8 cellular contexts compared by ENCODE assay signal in the genomic region with DNA sequence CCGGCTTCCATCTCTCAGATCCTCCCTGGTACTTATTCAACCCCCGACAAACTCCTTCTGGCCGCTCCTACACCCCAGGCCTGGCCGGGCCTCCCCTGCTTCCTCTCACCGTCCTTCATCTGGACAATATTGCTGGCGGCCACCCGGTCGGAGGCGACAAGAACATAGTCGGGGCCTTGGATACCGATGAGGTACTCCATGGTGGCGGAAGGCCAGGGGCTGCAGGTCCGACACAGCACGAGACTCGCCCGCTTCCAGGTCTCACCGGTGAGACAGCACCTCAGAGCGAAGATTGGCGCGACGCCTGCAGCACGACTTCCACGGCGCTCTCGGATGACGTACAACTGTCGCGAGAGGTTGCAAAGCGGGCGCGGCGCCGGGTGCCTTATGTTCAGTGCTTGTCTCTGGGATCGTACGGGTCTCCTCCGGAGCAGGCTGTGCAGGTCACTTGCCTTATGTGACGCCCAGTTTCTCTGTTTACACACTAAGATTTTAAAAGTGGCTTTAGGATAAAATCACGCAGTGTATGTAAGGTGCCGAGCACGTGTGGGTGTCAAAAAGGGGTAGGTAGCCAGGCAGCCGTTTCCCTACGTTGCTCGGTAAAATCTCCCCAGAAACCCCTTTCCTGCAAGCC. TPM values are rescaled to one million over a fixed set of nuclear protein-coding genes. Genes with fewer than 3 reads are reported as not detected.
A peak's percentile ranks its signal among the peaks of the same experiment; 100 is the strongest.
DNase-seq lines count a peak whose midpoint lies in the region; ATAC-seq, FAIRE-seq and TF ChIP-seq lines count a peak whose summit lies in the region.

A gene (minus strand): TSS at position 294 of the 634 bp plus-strand sequence. CDS start 94 bp downstream, at position 200.

- TF ChIP-seq POLR2A in HCT116 (IDR thresholded peaks at IDR 0.05; ENCODE audit: borderline replicate concordance, extremely low read depth, insufficient read depth, insufficient read length), result peak; percentile 96

- peaks cover 0 to 13% of the 10 kb centered on the region in 2 experiments; a peak in 1 of 4 replicates for H3K36me3 ChIP-seq in HCT116 (ENCODE audit: control insufficient read depth in 1 of 2, insufficient read depth in 2 of 2, low read length in 2 of 2)
- peaks cover 19% of the 10 kb centered on the region for H3K36me3 ChIP-seq in SJSA1
- H3K36me3 ChIP-seq in neural cell (ENCODE audit: insufficient read depth, low read length), result no peaks in the 10 kb centered on the region

- H3K27ac ChIP-seq in HCT116 (ENCODE audit: low read depth, low read length) (peak within 1 kb of the TSS; percentile 89), SJSA1 (peak within 1 kb of the TSS; percentile 85), neural cell (ENCODE audit: low read length) (peak within 1 kb of the TSS; percentile 89)

- peak within 1 kb of the TSS; percentile 100 for H3K4me3 Mint-ChIP-seq in stimulated activated naive CD8-positive, alpha-beta T cell treated with anti-CD3 and anti-CD28 coated beads, Interleukin-15, amount 100 ng/mL, for 72 hours

- peaks cover 5% of the 10 kb centered on the region; the same call in 1 of the 2 replicates for H3K27me3 ChIP-seq in HCT116 (ENCODE audit: insufficient read depth, low read length)
- H3K27me3 ChIP-seq in SJSA1 (replicated peaks), result peaks cover 16% of the 10 kb centered on the region; the same call in 1 of the 2 replicates
- H3K27me3 ChIP-seq in neural cell (ENCODE audit: insufficient read depth, low read depth, low read length), result peaks cover 15% of the 10 kb centered on the region

- TF ChIP-seq RAD21 in HCT116 (IDR thresholded peaks at IDR 0.05; ENCODE audit: low read depth) (no peak), neural cell (conservative IDR thresholded peaks at IDR 0.05) (peak; percentile 53)

- H4K20me1 ChIP-seq in HCT116 (ENCODE audit: insufficient read depth), result peaks cover 7% of the 10 kb centered on the region; the same call in 1 of the 2 replicates
- H4K20me1 ChIP-seq in neural cell (ENCODE audit: insufficient read depth), result no peaks in the 10 kb centered on the region

- H3F3A ChIP-seq in neural cell (ENCODE audit: insufficient read depth, low read length, poor library complexity, severe bottlenecking), result no peaks in the 10 kb centered on the region

- peak; percentile 85 for ATAC-seq in HCT116
- ATAC-seq in stimulated activated naive CD8-positive, alpha-beta T cell treated with anti-CD3 and anti-CD28 coated beads, Interleukin-15, amount 100 ng/mL, for 72 hours, result peak; percentile 97

- RAD21 ChIA-PET in HCT116 (lab: Charles Lee; ENCODE audit: low non-redundant PET in 1 of 2, low total read pairs in 2 of 2, uncharacterized antibody in 2 of 2, unreplicated experiment in 2 of 2), result no interaction called here

- peak within 1 kb of the TSS; percentile 100 for H3K27ac Mint-ChIP-seq in stimulated activated naive CD8-positive, alpha-beta T cell treated with anti-CD3 and anti-CD28 coated beads, Interleukin-15, amount 100 ng/mL, for 72 hours

- H3K4me1 ChIP-seq in HCT116 (ENCODE audit: control insufficient read depth in 1 of 2, insufficient read depth in 2 of 2, low read length in 2 of 2) (peaks cover 3 to 31% of the 10 kb centered on the region in 2 experiments; a peak in 3 of 4 replicates), SJSA1 (replicated peaks) (peaks cover 6% of the 10 kb centered on the region)

- H3K4me3 ChIP-seq in HCT116 (replicated peaks in 1 of 2; ENCODE audit: low read depth in 1 of 2, low read length in 2 of 2) (peak within 1 kb of the TSS; percentile 68 to 90), SJSA1 (peak within 1 kb of the TSS; percentile 81), foreskin fibroblast (ENCODE audit: low read depth in 1 of 2, low read length in 2 of 2) (peak within 1 kb of the TSS; percentile 86 to 95), neural cell (ENCODE audit: low read length) (peak within 1 kb of the TSS; percentile 85)

- peak; percentile 94 for DNase-seq in HCT116 (ENCODE audit: low read depth, low spot score)
- DNase-seq in MV-4-11 (lab: John Stamatoyannopoulos, UW), result peak; percentile 91
- peak; percentile 91 to 96 for DNase-seq in SJSA1 (ENCODE audit: low read depth in 1 of 2, low spot score in 2 of 2)
- peak; percentile 88 to 93 (median 92) for DNase-seq in activated naive CD4-positive, alpha-beta T cell (lab: John Stamatoyannopoulos, UW)
- DNase-seq in foreskin fibroblast, result peak; percentile 93 to 99
- peak; percentile 95 to 96 for DNase-seq in stimulated activated naive CD8-positive, alpha-beta T cell treated with anti-CD3 and anti-CD28 coated beads, Interleukin-15, amount 100 ng/mL, for 72 hours

- BruUV-seq in HCT116 (replicated peaks; lab: Mats Ljungman, UMichigan), result no TSS peak

- H3K4me2 ChIP-seq in HCT116 (ENCODE audit: low read length) (peak within 1 kb of the TSS; percentile 77), neural cell (ENCODE audit: low read length) (peak within 1 kb of the TSS; percentile 61)

- H3K9ac ChIP-seq in HCT116 (ENCODE audit: low read length), result peak within 1 kb of the TSS; percentile 86
- H3K9ac ChIP-seq in neural cell (ENCODE audit: low read length), result peak within 1 kb of the TSS; percentile 90

- H2AFZ ChIP-seq in HCT116 (ENCODE audit: low read depth, low read length, poor library complexity, severe bottlenecking), result peak within 1 kb of the TSS; percentile 61
- H2AFZ ChIP-seq in neural cell (ENCODE audit: low read depth, low read length), result peak within 1 kb of the TSS; percentile 93

- H3K79me2 ChIP-seq in HCT116 (ENCODE audit: insufficient read depth, low read length) (peaks cover 51% of the 10 kb centered on the region), neural cell (replicated peaks; ENCODE audit: insufficient read depth, low read length) (peaks cover 44% of the 10 kb centered on the region)

- TF ChIP-seq CTCF in HCT116 (IDR thresholded peaks at IDR 0.05 in 2 of 3, conservative IDR thresholded peaks at IDR 0.05 in 1 of 3; ENCODE audit: borderline replicate concordance in 1 of 3, insufficient read depth in 1 of 3, low read depth in 2 of 3, low read length in 2 of 3), result no peak
- TF ChIP-seq CTCF in foreskin fibroblast (IDR thresholded peaks at IDR 0.05; ENCODE audit: low read depth, low read length), result no peak
- peak; percentile 11 for TF ChIP-seq CTCF in neural cell (IDR thresholded peaks at IDR 0.05; ENCODE audit: poor library complexity, severe bottlenecking)

- TF ChIP-seq EP300 in neural cell (conservative IDR thresholded peaks at IDR 0.05; ENCODE audit: poor library complexity, severe bottlenecking), result peak; percentile 70

- H3K9me3 ChIP-seq in HCT116 (ENCODE audit: control insufficient read depth in 1 of 2, insufficient read depth in 1 of 2, low read depth in 1 of 2, low read length in 2 of 2), result no peaks in the 10 kb centered on the region
- no peaks in the 10 kb centered on the region; the same call in 1 of the 2 replicates for H3K9me3 ChIP-seq in SJSA1 (replicated peaks)
- H3K9me3 ChIP-seq in neural cell (ENCODE audit: low read length), result no peaks in the 10 kb centered on the region

- FAIRE-seq in G401.6 (lab: Jason Lieb, UNC), result peak; percentile 83

- intact Hi-C loops in HCT116 (cut with micrococcal nuclease), result loop anchor here (1.0 to 5.0 kb wide), 3 partner anchors 69 to 131 kb away; a partner anchor contains a TSS

- H3K27me3 Mint-ChIP-seq in stimulated activated naive CD8-positive, alpha-beta T cell treated with anti-CD3 and anti-CD28 coated beads, Interleukin-15, amount 100 ng/mL, for 72 hours, result peaks cover 29% of the 10 kb centered on the region

- no peaks in the 10 kb centered on the region for H3K9me3 Mint-ChIP-seq in stimulated activated naive CD8-positive, alpha-beta T cell treated with anti-CD3 and anti-CD28 coated beads, Interleukin-15, amount 100 ng/mL, for 72 hours

- H3K9me2 ChIP-seq in HCT116 (ENCODE audit: insufficient read depth) (no peaks in the 10 kb centered on the region), neural cell (ENCODE audit: insufficient read depth, low read length) (no peaks in the 10 kb centered on the region)

- H3K4me1 Mint-ChIP-seq in stimulated activated naive CD8-positive, alpha-beta T cell treated with anti-CD3 and anti-CD28 coated beads, Interleukin-15, amount 100 ng/mL, for 72 hours, result peaks cover 41% of the 10 kb centered on the region

- CTCF ChIA-PET in HCT116 (lab: Charles Lee), result interaction anchor here (1.2 kb wide), 2 partner anchors 24 to 74 kb away, joined by 3 to 10 read pairs; no protein-coding TSS in a partner anchor

- POLR2A ChIA-PET in HCT116 (lab: Charles Lee), result interaction anchor here (0.7 to 1.6 kb wide), 5 partner anchors 13 to 641 kb away, joined by 3 to 4 read pairs (median 3); a partner anchor contains a TSS

TF ChIP-seq in HCT116, 20 proteins besides CTCF, POLR2A, EP300 and RAD21 (continues in another document):
- no peak; the same call in 1 of the 2 replicates for TF ChIP-seq FOSL1 (IDR thresholded peaks at IDR 0.05; ENCODE audit: low read depth)

TF ChIP-seq in neural cell, 6 proteins besides CTCF, POLR2A, EP300 and RAD21 (continues in another document):
- TF ChIP-seq TAF1 (IDR thresholded peaks at IDR 0.05; ENCODE audit: low read depth) (peak; percentile 94), POLR2AphosphoS5 (IDR thresholded peaks at IDR 0.05) (peak; percentile 97), SMC3 (conservative IDR thresholded peaks at IDR 0.05; ENCODE audit: poor library complexity) (peak; percentile 55)
- TF ChIP-seq, protein P1, sequence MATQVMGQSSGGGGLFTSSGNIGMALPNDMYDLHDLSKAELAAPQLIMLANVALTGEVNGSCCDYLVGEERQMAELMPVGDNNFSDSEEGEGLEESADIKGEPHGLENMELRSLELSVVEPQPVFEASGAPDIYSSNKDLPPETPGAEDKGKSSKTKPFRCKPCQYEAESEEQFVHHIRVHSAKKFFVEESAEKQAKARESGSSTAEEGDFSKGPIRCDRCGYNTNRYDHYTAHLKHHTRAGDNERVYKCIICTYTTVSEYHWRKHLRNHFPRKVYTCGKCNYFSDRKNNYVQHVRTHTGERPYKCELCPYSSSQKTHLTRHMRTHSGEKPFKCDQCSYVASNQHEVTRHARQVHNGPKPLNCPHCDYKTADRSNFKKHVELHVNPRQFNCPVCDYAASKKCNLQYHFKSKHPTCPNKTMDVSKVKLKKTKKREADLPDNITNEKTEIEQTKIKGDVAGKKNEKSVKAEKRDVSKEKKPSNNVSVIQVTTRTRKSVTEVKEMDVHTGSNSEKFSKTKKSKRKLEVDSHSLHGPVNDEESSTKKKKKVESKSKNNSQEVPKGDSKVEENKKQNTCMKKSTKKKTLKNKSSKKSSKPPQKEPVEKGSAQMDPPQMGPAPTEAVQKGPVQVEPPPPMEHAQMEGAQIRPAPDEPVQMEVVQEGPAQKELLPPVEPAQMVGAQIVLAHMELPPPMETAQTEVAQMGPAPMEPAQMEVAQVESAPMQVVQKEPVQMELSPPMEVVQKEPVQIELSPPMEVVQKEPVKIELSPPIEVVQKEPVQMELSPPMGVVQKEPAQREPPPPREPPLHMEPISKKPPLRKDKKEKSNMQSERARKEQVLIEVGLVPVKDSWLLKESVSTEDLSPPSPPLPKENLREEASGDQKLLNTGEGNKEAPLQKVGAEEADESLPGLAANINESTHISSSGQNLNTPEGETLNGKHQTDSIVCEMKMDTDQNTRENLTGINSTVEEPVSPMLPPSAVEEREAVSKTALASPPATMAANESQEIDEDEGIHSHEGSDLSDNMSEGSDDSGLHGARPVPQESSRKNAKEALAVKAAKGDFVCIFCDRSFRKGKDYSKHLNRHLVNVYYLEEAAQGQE (IDR thresholded peaks at IDR 0.05; ENCODE audit: borderline replicate concordance), result peak; percentile 91

RNA-seq across cellular contexts. Expression of the gene that starts here (rescaled TPM):
- 122 TPM for total RNA-seq in HCT116 (2021; ENCODE audit: unreplicated experiment)
- polyA plus RNA-seq in HCT116 (2012), result 90.0 and 96.6 TPM in 2 replicates
- 38.4 and 48.3 TPM in 2 replicates for total RNA-seq in SJSA1 (2014; rRNA removed; shearing (Covaris generic))
- polyA plus RNA-seq in neural cell, result 48.2 and 52.1 TPM in 2 replicates
- polyA minus RNA-seq in neural cell, result 36.8 and 44.3 TPM in 2 replicates

Comparison
In these comparisons a context has a peak if more than half of its experiments do, and no peak if none do; other contexts are left out.
1. Peak in every context shown above with its lines: DNase-seq, ATAC-seq, H3K4me3 ChIP-seq and H3K27ac ChIP-seq.